Comparison of ENCODE assay signal across 31 cellular contexts in the genomic region with DNA sequence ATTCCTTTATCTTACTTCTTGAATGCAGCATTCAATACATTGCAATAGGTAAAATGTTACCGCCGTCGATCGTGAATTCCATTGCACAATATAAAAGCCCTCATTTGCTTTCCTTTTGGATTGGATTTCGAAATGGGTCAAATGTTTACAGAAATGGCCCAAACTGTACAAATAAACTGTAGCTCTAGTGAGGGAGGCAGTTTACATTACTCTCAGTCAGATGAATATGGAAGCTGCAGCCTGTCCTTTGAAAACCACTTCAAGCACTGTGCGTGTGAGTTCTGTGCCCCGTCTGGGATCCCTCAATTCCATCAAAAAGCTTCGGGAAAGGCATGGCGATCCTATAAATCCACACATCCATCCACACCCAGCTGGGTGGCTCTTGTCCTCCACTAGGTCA.
"Had no signal": no experiment of that assay in that cellular context is flagged by ENCODE, and none has a peak within 500 bp of the region (broad histone marks: within the 10 kb centered on the region; RNA-seq: fewer than 3 reads in every experiment).

No MANE protein-coding gene starts in this region.

- DNase-seq: activated B cell treated with CpG ODN at 0.5 μM for 24 hours; activated CD4-positive, alpha-beta T cell treated with anti-CD3 and anti-CD28 coated beads, Interleukin-2, amount 50 U/mL, for 1 hour; activated CD8-positive, alpha-beta T cell treated with anti-CD3 and anti-CD28 coated beads for 36 hours; activated T-cell treated with anti-CD3 and anti-CD28 coated beads, Interleukin-2, amount 50 U/mL, for 4 hours; adrenal gland; aorta; cerebellar nuclear complex; dorsolateral prefrontal cortex; effector memory CD4-positive, alpha-beta T cell; erythroblast; gastrocnemius medialis; glutamatergic neuron; left cardiac atrium; mammary epithelial cell; naive thymus-derived CD8-positive, alpha-beta T cell; nucleus accumbens; psoas muscle; stimulated activated CD4-positive, alpha-beta T cell treated with anti-CD3 and anti-CD28 coated beads, Interleukin-15, amount 100 ng/mL, for 24 hours; stimulated activated CD4-positive, alpha-beta T cell treated with anti-CD3 and anti-CD28 coated beads, Interleukin-2, amount 100 ng/mL, for 24 hours; stimulated activated naive B cell treated with anti-CD40 and anti-IgM and Interleukin-4, amounts not matched to agents 10 μg/mL and 1 μg/mL and 100 μg/mL, for 72 hours; stomach; SW 1271; T-helper 9 cell; thyroid gland had no signal

- H3K4me1 ChIP-seq: adrenal gland, gastrocnemius medialis, parathyroid adenoma, psoas muscle, stomach, thyroid gland, upper lobe of left lung, vagina had no signal

- ATAC-seq: activated CD8-positive, alpha-beta T cell treated with anti-CD3 and anti-CD28 coated beads for 36 hours; activated T-cell treated with anti-CD3 and anti-CD28 coated beads, Interleukin-2, amount 50 U/mL, for 4 hours; activated T-helper 17 cell treated with anti-CD3 and anti-CD28 coated beads, Interleukin-2, amount 50 U/mL, for 72 hours; gastrocnemius medialis; left cardiac atrium; naive thymus-derived CD8-positive, alpha-beta T cell; psoas muscle; stimulated activated naive B cell treated with anti-CD40 and anti-IgM and Interleukin-4, amounts not matched to agents 10 μg/mL and 1 μg/mL and 100 μg/mL, for 72 hours had no signal

- H2AFZ ChIP-seq: parathyroid adenoma had no signal

- H3K9ac ChIP-seq: parathyroid adenoma had no signal

- H3K4me3 ChIP-seq: adrenal gland, cardiac muscle cell, coronary artery, dorsolateral prefrontal cortex, gastrocnemius medialis, psoas muscle, stomach, thyroid gland, upper lobe of left lung, vagina had no signal

- H3K36me3 ChIP-seq: adrenal gland, cardiac muscle cell, gastrocnemius medialis, stomach, thyroid gland, upper lobe of left lung, vagina had no signal

- FAIRE-seq: keratinocyte had no signal

- H3K79me2 ChIP-seq: parathyroid adenoma had no signal

- H3K27ac ChIP-seq: adrenal gland, cardiac muscle cell, coronary artery, dorsolateral prefrontal cortex, gastrocnemius medialis, parathyroid adenoma, psoas muscle, thyroid gland, upper lobe of left lung, vagina had no signal

- H3K27me3 ChIP-seq: adrenal gland, cardiac muscle cell, gastrocnemius medialis, stomach, thyroid gland, upper lobe of left lung, vagina had no signal

- H3K9me3 ChIP-seq: adrenal gland, gastrocnemius medialis, psoas muscle, thyroid gland, vagina had no signal
